Comparison of ENCODE assay signal across 8 cellular contexts in the genomic region with DNA sequence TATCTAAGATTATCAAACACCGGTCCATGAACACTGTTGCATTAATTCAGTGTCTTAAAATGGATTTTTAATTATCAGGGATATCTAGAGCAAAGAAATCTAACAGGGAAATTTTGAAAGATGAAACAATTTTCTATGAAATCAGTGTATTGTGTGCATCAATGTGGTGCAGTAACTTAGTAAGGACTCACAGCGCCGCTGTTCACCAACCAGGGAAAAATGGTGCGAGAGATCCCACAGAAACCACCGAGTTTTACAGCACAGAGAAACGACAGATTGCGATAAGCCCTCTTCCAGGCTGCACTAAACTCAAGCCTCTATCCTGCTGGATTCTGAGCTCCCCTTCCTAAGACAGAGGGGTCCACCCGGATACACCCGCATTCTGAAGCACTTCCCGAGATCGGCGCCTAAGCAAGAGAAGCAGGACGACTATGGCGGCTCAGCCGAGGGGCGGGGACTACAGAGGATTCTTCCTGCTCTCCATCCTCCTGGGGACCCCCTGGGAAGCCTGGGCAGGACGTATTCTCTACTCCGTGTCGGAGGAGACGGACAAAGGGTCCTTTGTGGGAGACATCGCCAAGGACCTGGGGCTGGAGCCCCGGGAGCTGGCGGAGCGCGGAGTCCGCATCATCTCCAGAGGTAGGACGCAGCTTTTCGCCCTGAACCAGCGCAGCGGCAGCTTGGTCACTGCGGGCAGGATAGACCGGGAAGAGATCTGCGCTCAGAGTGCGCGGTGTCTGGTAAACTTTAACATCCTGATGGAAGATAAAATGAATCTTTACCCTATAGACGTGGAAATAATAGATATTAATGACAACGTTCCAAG. TPM values are rescaled to one million over a fixed set of nuclear protein-coding genes. Genes with fewer than 3 reads are reported as not detected.
DNase-seq lines count a peak whose midpoint lies in the region; ATAC-seq and TF ChIP-seq lines count a peak whose summit lies in the region.
"Had no signal": no experiment of that assay in that cellular context is flagged by ENCODE, and none has a peak within 500 bp of the region (broad histone marks: within the 10 kb centered on the region; RNA-seq: fewer than 3 reads in every experiment).

A gene (plus strand): TSS at position 274 of the 826 bp plus-strand sequence. CDS start 158 bp downstream, at position 432.

- H3K18ac ChIP-seq in H9 (ENCODE audit: insufficient read length, low read depth, low read length): no peak within 1 kb of the TSS

- H3K27ac ChIP-seq in fibroblast of lung (ENCODE audit: insufficient read depth, low read length) (no peak within 1 kb of the TSS), H9 (ENCODE audit: insufficient read length, low read depth, low read length) (no peak within 1 kb of the TSS)

- H3K23me2 ChIP-seq in H9 (ENCODE audit: insufficient read length, low read depth, low read length, poor library complexity, severe bottlenecking): no peaks in the 10 kb centered on the region

- H4K20me1 ChIP-seq in fibroblast of lung (ENCODE audit: control insufficient read depth, extremely low read depth, insufficient read depth, low read length) (no peaks in the 10 kb centered on the region), H9 (ENCODE audit: control insufficient read depth, insufficient read depth, insufficient read length) (no peaks in the 10 kb centered on the region)

- H2AK5ac ChIP-seq in H9 (ENCODE audit: insufficient read length, low read length): no peak within 1 kb of the TSS

- no peaks in the 10 kb centered on the region for H3K36me3 ChIP-seq in fibroblast of lung (ENCODE audit: control insufficient read depth, insufficient read depth, low read length)

- H3K27me3 Mint-ChIP-seq in H9 (ENCODE audit: low read depth): peaks cover 5% of the 10 kb centered on the region; the same call in 1 of the 2 replicates

- H3K4me3 ChIP-seq in fibroblast of lung (replicated peaks in 1 of 4; ENCODE audit: control extremely low read depth in 1 of 4, insufficient read depth in 1 of 4, low read depth in 3 of 4, low read length in 4 of 4): peak within 1 kb of the TSS; percentile 62 to 76 (median 63)
- peak within 1 kb of the TSS; percentile 61 for H3K4me3 ChIP-seq in skeletal muscle cell (ENCODE audit: low read depth, low read length)

- H3K4me2 ChIP-seq in fibroblast of lung (ENCODE audit: extremely low read depth, insufficient read depth, low read length) (peak within 1 kb of the TSS; percentile 76), H9 (ENCODE audit: insufficient read depth, insufficient read length, low read length) (no peak within 1 kb of the TSS)

- H3K14ac ChIP-seq in H9 (ENCODE audit: insufficient read depth, low read length): no peak within 1 kb of the TSS

- H3K4ac ChIP-seq in H9 (ENCODE audit: low read depth, low read length): no peak within 1 kb of the TSS

- no peak within 1 kb of the TSS for H2BK12ac ChIP-seq in H9 (ENCODE audit: insufficient read length, low read depth, low read length)

- no peaks in the 10 kb centered on the region for H3K79me1 ChIP-seq in H9 (ENCODE audit: insufficient read depth, low read depth, low read length, poor library complexity, severe bottlenecking)

- H3K4me3 Mint-ChIP-seq in H9: no peak within 1 kb of the TSS

- TF ChIP-seq CTCF in GM13976 (IDR thresholded peaks at IDR 0.05; ENCODE audit: borderline replicate concordance, control extremely low read depth, extremely low read depth, insufficient read depth, missing control alignments) (no peak), fibroblast of lung (conservative IDR thresholded peaks at IDR 0.05 in 1 of 2, IDR thresholded peaks at IDR 0.05 in 1 of 2; ENCODE audit: low read depth in 1 of 2, low read length in 2 of 2) (peak; percentile 51), H9 (conservative IDR thresholded peaks at IDR 0.05) (no peak)

- no peak within 1 kb of the TSS for H3K56ac ChIP-seq in H9 (ENCODE audit: insufficient read length, low read depth, low read length)

- peaks cover 12 to 34% (median 22%) of the 10 kb centered on the region in 3 experiments; a peak in 6 of 7 replicates for H3K36me3 Mint-ChIP-seq in H9 (ENCODE audit: insufficient read depth in 1 of 3, low read depth in 3 of 3)

- in situ Hi-C loops in GM13976 (cut with MboI; ENCODE audit: low sequenced_read_pairs, unreplicated experiment) (no loop called here), SK-MEL-5 (cut with HindIII; ENCODE audit: low pct_unique_long_range_greater_than_20kb, low sequenced_read_pairs) (no loop called here)

- H3K9me3 ChIP-seq in fibroblast of lung (ENCODE audit: control insufficient read depth, insufficient read depth, low read depth, low read length): peaks cover 2% of the 10 kb centered on the region
- peaks cover 21% of the 10 kb centered on the region for H3K9me3 ChIP-seq in H9 (ENCODE audit: control insufficient read depth, low read depth, low read length)

- WGBS in H9 (ENCODE audit: extremely low coverage, insufficient read length, low lambda C conversion rate): no CpG with 5 or more reads among the region's 37 CpGs

- no peak within 1 kb of the TSS for H4K8ac ChIP-seq in H9 (replicated peaks; ENCODE audit: insufficient read length, low read depth, low read length)

- H3K27me3 ChIP-seq in fibroblast of lung (ENCODE audit: control insufficient read depth, insufficient read depth, low read length) (no peaks in the 10 kb centered on the region), H9 (ENCODE audit: insufficient read depth, low read length) (no peaks in the 10 kb centered on the region)

- H3K9ac ChIP-seq in fibroblast of lung (ENCODE audit: insufficient read depth, low read length) (no peak within 1 kb of the TSS), H9 (ENCODE audit: extremely low read depth, insufficient read length, low read length) (no peak within 1 kb of the TSS)

- H4K91ac ChIP-seq in H9 (ENCODE audit: insufficient read length, low read depth, low read length): no peak within 1 kb of the TSS

- H3K4me1 Mint-ChIP-seq in H9: no peaks in the 10 kb centered on the region

- ATAC-seq in left lobe of liver: no peak

- H2BK120ac ChIP-seq in H9 (ENCODE audit: low read depth, low read length, poor library complexity, severe bottlenecking): no peak within 1 kb of the TSS

- H3K9me3 Mint-ChIP-seq in H9: peaks cover 66% of the 10 kb centered on the region in 2 experiments

- DNase-seq in GM13976 (ENCODE audit: low spot score) (peak; percentile 48), SK-MEL-5 (ENCODE audit: low read depth, low spot score) (peak; percentile 58), fibroblast of lung (ENCODE audit: low read depth in 2 of 2) (peak; percentile 48 to 54), skeletal muscle cell (ENCODE audit: low read depth) (no peak), left lobe of liver (ENCODE audit: low spot score) (no peak), H9 (no peak), SK-N-DZ (ENCODE audit: low spot score) (no peak)
- DNase-seq: stimulated activated CD4-positive, alpha-beta T cell treated with anti-CD3 and anti-CD28 coated beads, Interleukin-1b, Interleukin-23, amount 100 ng/mL, for 48 hours had no signal

- H2BK5ac ChIP-seq in H9 (ENCODE audit: insufficient read length, low read length): no peak within 1 kb of the TSS

- no peak within 1 kb of the TSS for H4K5ac ChIP-seq in H9 (ENCODE audit: insufficient read length, low read depth, low read length)

- no peak within 1 kb of the TSS for H2BK15ac ChIP-seq in H9 (ENCODE audit: low read depth, low read length)

- no peaks in the 10 kb centered on the region for H3K4me1 ChIP-seq in fibroblast of lung (ENCODE audit: control insufficient read depth, extremely low read depth, insufficient read depth, low read length)
- H3K4me1 ChIP-seq in H9 (ENCODE audit: insufficient read depth, low read length): no peaks in the 10 kb centered on the region

- H2AFZ ChIP-seq in fibroblast of lung (ENCODE audit: low read length) (peak within 1 kb of the TSS; percentile 67), H9 (ENCODE audit: low read length) (no peak within 1 kb of the TSS)

- H3K79me2 ChIP-seq in fibroblast of lung (ENCODE audit: control insufficient read depth, insufficient read depth, low read length): no peaks in the 10 kb centered on the region
- H3K79me2 ChIP-seq in H9 (ENCODE audit: insufficient read depth, low read length): no peaks in the 10 kb centered on the region

- H2BK20ac ChIP-seq in H9 (ENCODE audit: low read depth, low read length, poor library complexity, severe bottlenecking): no peak within 1 kb of the TSS

- no peak within 1 kb of the TSS for H3K23ac ChIP-seq in H9 (ENCODE audit: insufficient read length, low read depth, low read length)

- no peak within 1 kb of the TSS for H3T11ph ChIP-seq in H9 (ENCODE audit: low read length)

- H3K27ac Mint-ChIP-seq in H9: no peak within 1 kb of the TSS

RNA-seq across cellular contexts. Expression of the gene that starts here (rescaled TPM):
- total RNA-seq in SK-MEL-5 (2014; rRNA removed; shearing (Covaris generic)): 0.71 and 1.6 TPM in 2 replicates
- 1.3 and 2.2 TPM in 2 replicates for polyA plus RNA-seq in SK-MEL-5 (2015; cell fraction: cytosol; rRNA removed)
- polyA plus RNA-seq in SK-MEL-5 (2015; cell fraction: nucleus; rRNA removed): 0.53 and 1.7 TPM in 2 replicates
- total RNA-seq in fibroblast of lung (2.8 and 6.8 TPM in 2 replicates), left lobe of liver (0.33 TPM), H9 (2021) (0.83 and 0.88 TPM in 2 replicates)
- polyA plus RNA-seq in fibroblast of lung: 2.7 and 3.0 TPM in 2 replicates
- polyA plus RNA-seq in fibroblast of lung (2012): 4.2 and 4.9 TPM in 2 replicates
- 3.1 and 7.5 TPM in 2 replicates for polyA minus RNA-seq in fibroblast of lung (ENCODE audit: low replicate concordance)
- polyA plus RNA-seq in SK-N-DZ (2014; cell fraction: cytosol; rRNA removed): 0.16 and 0.17 TPM in 2 replicates
- polyA plus RNA-seq in SK-N-DZ (2014; cell fraction: nucleus; rRNA removed): 0.39 and 1.9 TPM in 2 replicates

Comparison
In these comparisons a context has a peak if more than half of its experiments do, and no peak if none do; other contexts are left out.
1. DNase-seq: peak in GM13976 (single experiment), SK-MEL-5 (single experiment) and fibroblast of lung (2 of 2); none in skeletal muscle cell (single experiment), left lobe of liver (single experiment), H9 (single experiment) and SK-N-DZ (single experiment).
2. CTCF ChIP-seq: peak in fibroblast of lung (2 of 2); none in GM13976 (single experiment) and H9 (single experiment).